In genomic region chr11:66328307-66329144, GRCh38 we compare ENCODE assay signal across 8 cellular contexts. TPM values are rescaled to one million over a fixed set of nuclear protein-coding genes. Genes with fewer than 3 reads are reported as not detected.
DNase-seq lines count a peak whose midpoint lies in the region; ATAC-seq and TF ChIP-seq lines count a peak whose summit lies in the region.

No MANE protein-coding gene starts in this region.

- H3K4me3 ChIP-seq in GM06990 (replicated peaks; ENCODE audit: low read depth, low read length) (no peak overlapping the region), NT2/D1 (ENCODE audit: insufficient read length, low read depth) (no peak overlapping the region), epithelial cell of esophagus (ENCODE audit: low read length) (no peak overlapping the region), mucosa of stomach (ENCODE audit: low read length) (no peak overlapping the region)

- TF ChIP-seq CTCF in GM06990 (IDR thresholded peaks at IDR 0.05; ENCODE audit: insufficient read depth, low read length, poor library complexity, severe bottlenecking) (peak; percentile 91), epithelial cell of esophagus (IDR thresholded peaks at IDR 0.05; ENCODE audit: insufficient read depth, low read depth, low read length, missing control alignments) (peak; percentile 88)

- peak overlapping the region; percentile 53 for H3K9ac ChIP-seq in NT2/D1 (ENCODE audit: insufficient read length, low read depth)
- peak overlapping the region; percentile 37 for H3K9ac ChIP-seq in mucosa of stomach (ENCODE audit: low read length)

- H3K4me1 ChIP-seq in NT2/D1 (ENCODE audit: insufficient read depth, insufficient read length) (peaks cover 37% of the 10 kb centered on the region), mucosa of stomach (ENCODE audit: control insufficient read depth, insufficient read depth, low read length) (peaks cover 15% of the 10 kb centered on the region)

- H3K36me3 ChIP-seq in GM06990 (ENCODE audit: control insufficient read depth, insufficient read depth, low read length): no peaks in the 10 kb centered on the region
- peaks cover 28% of the 10 kb centered on the region for H3K36me3 ChIP-seq in NT2/D1 (ENCODE audit: insufficient read depth, insufficient read length, low read length)
- H3K36me3 ChIP-seq in mucosa of stomach (ENCODE audit: control insufficient read depth, insufficient read depth, low read length): no peaks in the 10 kb centered on the region

- DNase-seq in GM06990 (ENCODE audit: extremely low read depth, insufficient read length): peak; percentile 78
- peak; percentile 83 for DNase-seq in HT-29 (ENCODE audit: low spot score)
- DNase-seq in NT2/D1 (ENCODE audit: low read depth, low spot score): no peak
- peak; percentile 83 for DNase-seq in activated CD8-positive, alpha-beta memory T cell treated with anti-CD3 and anti-CD28 coated beads, Interleukin-2, amount 50 U/mL, for 4 hours
- DNase-seq in epithelial cell of esophagus (ENCODE audit: low read depth): peak; percentile 70
- DNase-seq in stimulated activated CD8-positive, alpha-beta memory T cell treated with anti-CD3 and anti-CD28 coated beads, Interleukin-4, amount 100 ng/mL, for 48 hours: peak; percentile 89

- ATAC-seq in GM19328 (IDR thresholded peaks at IDR 0.05; ENCODE audit: unreplicated experiment): no peak

- no peaks in the 10 kb centered on the region for H3K27me3 ChIP-seq in GM06990 (replicated peaks; ENCODE audit: control insufficient read depth, insufficient read depth, low read length)
- H3K27me3 ChIP-seq in NT2/D1 (ENCODE audit: insufficient read depth, insufficient read length): no peaks in the 10 kb centered on the region
- no peaks in the 10 kb centered on the region for H3K27me3 ChIP-seq in mucosa of stomach (ENCODE audit: control insufficient read depth, insufficient read depth, low read length)

- H3K9me3 ChIP-seq in NT2/D1 (ENCODE audit: insufficient read depth, low read length): no peaks in the 10 kb centered on the region
- no peaks in the 10 kb centered on the region for H3K9me3 ChIP-seq in mucosa of stomach (ENCODE audit: control insufficient read depth, low read length)

RNA-seq across cellular contexts. Expression of gene RIN1, which starts 7.7 kb away (rescaled TPM):
- total RNA-seq in HT-29 (2014; rRNA removed; shearing (Covaris generic)): 18.8 and 21.0 TPM in 2 replicates

RNA-seq across cellular contexts. Expression of gene CD248, which starts 11.7 kb away (rescaled TPM):
- total RNA-seq in HT-29 (2014; rRNA removed; shearing (Covaris generic)): not detected in 2 replicates

RNA-seq across cellular contexts. Expression of gene BRMS1, which starts 16.4 kb away (rescaled TPM):
- 74.9 and 92.2 TPM in 2 replicates for total RNA-seq in HT-29 (2014; rRNA removed; shearing (Covaris generic))

RNA-seq across cellular contexts. Expression of gene B4GAT1, which starts 18.9 kb away (rescaled TPM):
- total RNA-seq in HT-29 (2014; rRNA removed; shearing (Covaris generic)): 26.8 and 30.5 TPM in 2 replicates

RNA-seq across cellular contexts. Expression of gene TMEM151A, which starts 36.8 kb away (rescaled TPM):
- 0.05 and 0.08 TPM in 2 replicates for total RNA-seq in HT-29 (2014; rRNA removed; shearing (Covaris generic))
